In genomic region chr22:47396105-47396504, GRCh38 we compare ENCODE assay signal across 17 cellular contexts.
"Had no signal": no experiment of that assay in that cellular context is flagged by ENCODE, and none has a peak within 500 bp of the region (broad histone marks: within the 10 kb centered on the region; RNA-seq: fewer than 3 reads in every experiment).

No MANE protein-coding gene starts in this region.

- H3K4me3 ChIP-seq: dorsolateral prefrontal cortex, hepatocyte, right atrium auricular region, tibial artery, upper lobe of left lung, vagina had no signal

- H3K4me3 Mint-ChIP-seq: naive thymus-derived CD4-positive, alpha-beta T cell; nephron progenitor cell had no signal

- H3K4me1 ChIP-seq: right atrium auricular region, tibial artery, upper lobe of left lung, vagina had no signal

- H3K79me2 ChIP-seq: hepatocyte had no signal

- H3K36me3 ChIP-seq: right atrium auricular region, tibial artery, upper lobe of left lung, vagina had no signal

- H3K36me3 Mint-ChIP-seq: naive thymus-derived CD4-positive, alpha-beta T cell had no signal

- H3K9me3 ChIP-seq: right atrium auricular region, tibial artery, upper lobe of left lung, vagina had no signal

- H2AFZ ChIP-seq: hepatocyte had no signal

- H3K27ac ChIP-seq: dorsolateral prefrontal cortex, hepatocyte, right atrium auricular region, tibial artery, upper lobe of left lung, vagina had no signal

- H3K27ac Mint-ChIP-seq: naive thymus-derived CD4-positive, alpha-beta T cell; nephron progenitor cell had no signal

- H3K4me1 Mint-ChIP-seq: naive thymus-derived CD4-positive, alpha-beta T cell; nephron progenitor cell had no signal

- H3K27me3 ChIP-seq: hepatocyte, right atrium auricular region, upper lobe of left lung, vagina had no signal

- DNase-seq: cortex of kidney; effector CD8-positive, alpha-beta T cell; foreskin melanocyte; head of caudate nucleus; kidney glomerular epithelial cell; mammary epithelial cell; naive thymus-derived CD4-positive, alpha-beta T cell; nephron progenitor cell; small intestine; stimulated activated CD4-positive, alpha-beta T cell treated with anti-CD3 and anti-CD28 coated beads, Interleukin-2, amount 100 ng/mL, for 48 hours; stimulated activated naive CD8-positive, alpha-beta T cell treated with anti-CD3 and anti-CD28 coated beads, Interleukin-15, Interleukin-2, amounts not matched to agents 100 U/mL and 50 U/mL, for 24 hours had no signal

- H3K9me3 Mint-ChIP-seq: naive thymus-derived CD4-positive, alpha-beta T cell had no signal

- H3K4me2 ChIP-seq: hepatocyte had no signal

- ATAC-seq: naive thymus-derived CD4-positive, alpha-beta T cell; stimulated activated naive CD8-positive, alpha-beta T cell treated with anti-CD3 and anti-CD28 coated beads, Interleukin-15, Interleukin-2, amounts not matched to agents 100 U/mL and 50 U/mL, for 24 hours had no signal
